10 cellular contexts compared by ENCODE assay signal in the genomic region with DNA sequence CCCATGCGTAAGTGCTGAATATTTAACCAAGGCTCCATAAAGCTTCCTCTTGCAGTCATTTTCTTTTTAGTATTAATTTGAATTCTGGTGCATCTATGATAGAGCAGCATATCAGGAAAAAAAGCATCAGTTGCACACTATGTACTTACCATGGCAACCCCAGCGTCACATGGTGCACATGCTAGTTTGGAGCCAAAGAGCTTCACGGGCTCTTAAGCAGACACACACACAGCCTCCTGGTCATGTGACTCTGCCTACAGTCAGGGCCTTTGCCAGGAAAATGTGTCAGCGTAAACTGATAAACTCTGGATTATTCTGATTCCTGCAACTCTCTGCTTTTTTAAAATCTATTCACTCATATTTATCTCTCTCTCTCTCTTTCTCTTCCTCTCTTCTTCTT. TPM values are rescaled to one million over a fixed set of nuclear protein-coding genes. Genes with fewer than 3 reads are reported as not detected.
DNase-seq lines count a peak whose midpoint lies in the region; ATAC-seq and TF ChIP-seq lines count a peak whose summit lies in the region.
"Had no signal": no experiment of that assay in that cellular context is flagged by ENCODE, and none has a peak within 500 bp of the region (broad histone marks: within the 10 kb centered on the region; RNA-seq: fewer than 3 reads in every experiment).

No MANE protein-coding gene starts in this region.

- H3K4me1 ChIP-seq in left lung: no peaks in the 10 kb centered on the region

- TF ChIP-seq CTCF in left lung (IDR thresholded peaks at IDR 0.05): no peak
- TF ChIP-seq CTCF in WERI-Rb-1 (IDR thresholded peaks at IDR 0.05; ENCODE audit: low read depth, low read length): no peak

- no peak overlapping the region for H3K27ac ChIP-seq in left lung
- no peak overlapping the region for H3K27ac ChIP-seq in WERI-Rb-1

- H3K9me3 ChIP-seq in left lung (no peaks in the 10 kb centered on the region), WERI-Rb-1 (ENCODE audit: severe bottlenecking) (no peaks in the 10 kb centered on the region)

- ATAC-seq in left lung: peak; percentile 32

- no peaks in the 10 kb centered on the region for H3K36me3 ChIP-seq in left lung
- H3K36me3 ChIP-seq in WERI-Rb-1: no peaks in the 10 kb centered on the region

- no peak overlapping the region for H3K4me3 ChIP-seq in left lung
- no peak overlapping the region for H3K4me3 ChIP-seq in WERI-Rb-1 (ENCODE audit: low read depth, low read length)

- intact Hi-C loops in left lung (cut with DNase I): no loop called here

- DNase-seq in AG20443 (ENCODE audit: low spot score) (peak; percentile 7), NCI-H1436 treated with DMSO at 0.1 percent for 48 hours (lab: John Stamatoyannopoulos, UW) (peak; percentile 62), amygdala (lab: John Stamatoyannopoulos, UW) (peak in 42 of 56 donors; percentile 0 to 80 (median 32)), left lung (no peak), NOMO-1 (lab: John Stamatoyannopoulos, UW; ENCODE audit: unreplicated experiment in 2 of 2) (no peak), WERI-Rb-1 (no peak), OCI-M2 (lab: John Stamatoyannopoulos, UW; ENCODE audit: unreplicated experiment) (no peak)
- no peak for DNase-seq in activated naive CD4-positive, alpha-beta T cell treated with anti-CD3 and anti-CD28 coated beads, Interleukin-2, amount 50 U/mL, for 16 hours
- DNase-seq: activated CD8-positive, alpha-beta memory T cell treated with anti-CD3 and anti-CD28 coated beads, Interleukin-2, amount 50 U/mL, for 48 hours; naive B cell had no signal

- H3K27me3 ChIP-seq in left lung: no peaks in the 10 kb centered on the region
- no peaks in the 10 kb centered on the region for H3K27me3 ChIP-seq in WERI-Rb-1 (ENCODE audit: insufficient read depth, low read depth, severe bottlenecking)

RNA-seq across cellular contexts. Expression of gene NYAP2, which starts 30.2 kb away (rescaled TPM):
- total RNA-seq in left lung: 1 to 10 TPM in 1 of 2 donors, under 1 TPM in 1; 0.55 to 1.0 TPM

Comparison
In these comparisons a context has a peak if more than half of its experiments do, and no peak if none do; other contexts are left out.
1. DNase-seq: peak in AG20443 (single experiment), NCI-H1436 treated with DMSO at 0.1 percent for 48 hours (single experiment) and amygdala (42 of 56); none in left lung (0 of 2), NOMO-1 (0 of 2), WERI-Rb-1 (single experiment), activated naive CD4-positive, alpha-beta T cell treated with anti-CD3 and anti-CD28 coated beads, Interleukin-2, amount 50 U/mL, for 16 hours (single experiment) and OCI-M2 (single experiment).